In the genomic region with DNA sequence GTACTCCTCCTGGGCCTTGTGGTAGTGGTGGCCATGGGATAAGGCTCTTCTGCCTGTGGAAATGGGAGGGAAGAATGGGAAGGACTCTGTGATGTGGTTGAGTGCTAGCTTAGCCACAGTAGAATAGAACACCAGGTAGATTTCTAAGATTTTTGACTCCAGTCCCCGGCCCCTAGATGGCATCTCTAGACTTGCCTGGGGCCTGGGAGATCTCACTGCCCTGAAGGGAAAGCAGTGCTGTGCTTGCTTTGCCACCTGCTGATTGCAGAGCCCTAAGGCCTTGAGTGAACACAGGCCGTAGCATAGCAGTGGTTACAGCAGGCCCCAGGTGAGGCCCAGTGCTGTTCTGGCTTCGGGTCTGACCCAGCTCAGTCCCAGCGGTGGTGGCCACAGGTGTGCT, we compare ENCODE assay signal across 14 cellular contexts.
DNase-seq lines count a peak whose midpoint lies in the region; ATAC-seq and TF ChIP-seq lines count a peak whose summit lies in the region.
"Had no signal": no experiment of that assay in that cellular context is flagged by ENCODE, and none has a peak within 500 bp of the region (broad histone marks: within the 10 kb centered on the region; RNA-seq: fewer than 3 reads in every experiment).

No MANE protein-coding gene starts in this region.

- H4K5ac ChIP-seq in H9 (ENCODE audit: insufficient read length, low read depth, low read length), result no peak overlapping the region

- intact Hi-C loops in Caco-2 (cut with micrococcal nuclease; ENCODE audit: unreplicated experiment), result no loop called here

- H3K79me1 ChIP-seq in H9 (ENCODE audit: insufficient read depth, low read depth, low read length, poor library complexity, severe bottlenecking), result no peaks in the 10 kb centered on the region

- H3K4me3 ChIP-seq in Caco-2 (ENCODE audit: low read depth, low read length), result no peak overlapping the region
- no peak overlapping the region for H3K4me3 ChIP-seq in endodermal cell (ENCODE audit: low read length)
- H3K4me3 ChIP-seq in neural progenitor cell, result no peak overlapping the region

- no peak overlapping the region for H3K4ac ChIP-seq in H9 (ENCODE audit: low read depth, low read length)

- H3K9ac ChIP-seq in H9 (ENCODE audit: extremely low read depth, insufficient read length, low read length) (no peak overlapping the region), endodermal cell (ENCODE audit: extremely low read depth, low read length, poor library complexity, severe bottlenecking) (no peak overlapping the region), neural progenitor cell (no peak overlapping the region)

- H2AK5ac ChIP-seq in H9 (ENCODE audit: insufficient read length, low read length), result no peak overlapping the region

- H3K23me2 ChIP-seq in H9 (ENCODE audit: insufficient read length, low read depth, low read length, poor library complexity, severe bottlenecking), result peaks cover 4% of the 10 kb centered on the region

- no peaks in the 10 kb centered on the region for H3K27me3 ChIP-seq in Caco-2 (replicated peaks; ENCODE audit: control insufficient read depth, insufficient read depth, low read length)
- H3K27me3 ChIP-seq in H9 (ENCODE audit: insufficient read depth, low read length), result no peaks in the 10 kb centered on the region
- no peaks in the 10 kb centered on the region for H3K27me3 ChIP-seq in endodermal cell (ENCODE audit: control insufficient read depth, insufficient read depth, low read length, poor library complexity, severe bottlenecking)
- no peaks in the 10 kb centered on the region for H3K27me3 ChIP-seq in neural progenitor cell

- H3K9me3 ChIP-seq in Caco-2 (peaks cover 15% of the 10 kb centered on the region; the same call in 1 of the 2 replicates), H9 (ENCODE audit: control insufficient read depth, low read depth, low read length) (no peaks in the 10 kb centered on the region), endodermal cell (ENCODE audit: control insufficient read depth, low read length) (peaks cover 9% of the 10 kb centered on the region), neural progenitor cell (ENCODE audit: low read depth) (no peaks in the 10 kb centered on the region)

- no peaks in the 10 kb centered on the region for H3F3A ChIP-seq in neural progenitor cell (ENCODE audit: low read depth)

- peaks cover 4% of the 10 kb centered on the region for H3K27me3 Mint-ChIP-seq in Caco-2 (ENCODE audit: insufficient read depth, unreplicated experiment)
- H3K27me3 Mint-ChIP-seq in H9 (ENCODE audit: low read depth), result no peaks in the 10 kb centered on the region; the same call in 1 of the 2 replicates
- H3K27me3 Mint-ChIP-seq in endodermal cell (ENCODE audit: insufficient read depth), result peaks cover 2% of the 10 kb centered on the region
- H3K27me3 Mint-ChIP-seq in neural progenitor cell (ENCODE audit: insufficient read depth, low read depth), result peaks cover 6% of the 10 kb centered on the region

- no peaks in the 10 kb centered on the region for H3K4me1 Mint-ChIP-seq in Caco-2 (ENCODE audit: low read depth, unreplicated experiment)
- peaks cover 2 to 7% of the 10 kb centered on the region in 2 experiments; a peak in 2 of 4 replicates for H3K4me1 Mint-ChIP-seq in H9
- no peaks in the 10 kb centered on the region for H3K4me1 Mint-ChIP-seq in endodermal cell
- no peaks in the 10 kb centered on the region for H3K4me1 Mint-ChIP-seq in neural progenitor cell
- H3K4me1 Mint-ChIP-seq: B cell had no signal

- no peak overlapping the region for H3K27ac Mint-ChIP-seq in Caco-2 (ENCODE audit: unreplicated experiment)
- H3K27ac Mint-ChIP-seq in H9, result no peak overlapping the region
- H3K27ac Mint-ChIP-seq in endodermal cell, result no peak overlapping the region
- H3K27ac Mint-ChIP-seq in neural progenitor cell, result no peak overlapping the region
- H3K27ac Mint-ChIP-seq: B cell; CD4-positive, alpha-beta T cell had no signal

- no CpG with 5 or more reads among the region's 4 CpGs for WGBS in H9 (ENCODE audit: extremely low coverage, insufficient read length, low lambda C conversion rate)
- 89 to 100% methylated on average over 1 to 4 of the region's 4 CpGs for WGBS in endodermal cell (ENCODE audit: insufficient coverage in 1 of 2, insufficient read length in 1 of 2), 2 experiments

- no peak overlapping the region for H3K56ac ChIP-seq in H9 (ENCODE audit: insufficient read length, low read depth, low read length)

- H3K27ac ChIP-seq in H9 (ENCODE audit: insufficient read length, low read depth, low read length) (no peak overlapping the region), endodermal cell (ENCODE audit: low read depth, low read length) (no peak overlapping the region), neural progenitor cell (no peak overlapping the region)

- H3K36me3 Mint-ChIP-seq in Caco-2 (ENCODE audit: insufficient read depth, unreplicated experiment), result no peaks in the 10 kb centered on the region
- H3K36me3 Mint-ChIP-seq in H9 (ENCODE audit: insufficient read depth in 1 of 3, low read depth in 3 of 3), result peaks cover 0 to 2% (median 0%) of the 10 kb centered on the region in 3 experiments; a peak in 1 of 7 replicates
- no peaks in the 10 kb centered on the region for H3K36me3 Mint-ChIP-seq in endodermal cell (ENCODE audit: low read depth)
- H3K36me3 Mint-ChIP-seq in neural progenitor cell, result peaks cover 2% of the 10 kb centered on the region

- no peak for ATAC-seq in HG03175 (IDR thresholded peaks at IDR 0.05; ENCODE audit: unreplicated experiment)

- no peak overlapping the region for H2BK20ac ChIP-seq in H9 (ENCODE audit: low read depth, low read length, poor library complexity, severe bottlenecking)

- H3K18ac ChIP-seq in H9 (ENCODE audit: insufficient read length, low read depth, low read length), result peak overlapping the region; percentile 50

- no peak overlapping the region for H3T11ph ChIP-seq in H9 (ENCODE audit: low read length)

- DNase-seq in Caco-2 (peak; percentile 20 to 52), H9 (peak; percentile 53), endodermal cell (peak; percentile 74), neural progenitor cell (ENCODE audit: low spot score) (peak; percentile 21), AG08396 (ENCODE audit: low spot score) (no peak)
- no peak for DNase-seq in activated T-cell treated with anti-CD3 and anti-CD28 coated beads, Interleukin-2, amount 50 U/mL, for 48 hours
- DNase-seq: ACHN; C1 segment of cervical spinal cord; CD4-positive, alpha-beta T cell; DND-41; GF-D8; H7 had no signal

- H3K36me3 ChIP-seq in Caco-2 (ENCODE audit: control insufficient read depth, insufficient read depth, low read length) (no peaks in the 10 kb centered on the region), endodermal cell (ENCODE audit: control insufficient read depth, insufficient read depth, low read length) (no peaks in the 10 kb centered on the region), neural progenitor cell (no peaks in the 10 kb centered on the region)

- CTCF ChIA-PET in Caco-2 (lab: Charles Lee), result no interaction called here

- no peak overlapping the region for H2BK120ac ChIP-seq in H9 (ENCODE audit: low read depth, low read length, poor library complexity, severe bottlenecking)

- BruUV-seq in Caco-2 (replicated peaks; lab: Mats Ljungman, UMichigan), result no TSS peak

- no peaks in the 10 kb centered on the region for H3K4me1 ChIP-seq in Caco-2
- no peaks in the 10 kb centered on the region; the same call in 1 of the 2 replicates for H3K4me1 ChIP-seq in H9 (ENCODE audit: insufficient read depth, low read length)
- H3K4me1 ChIP-seq in endodermal cell (ENCODE audit: control insufficient read depth, insufficient read depth, low read length), result no peaks in the 10 kb centered on the region
- no peaks in the 10 kb centered on the region for H3K4me1 ChIP-seq in neural progenitor cell

- no peak overlapping the region for H2BK5ac ChIP-seq in H9 (ENCODE audit: insufficient read length, low read length)

- no peak overlapping the region for H3K4me2 ChIP-seq in H9 (ENCODE audit: insufficient read depth, insufficient read length, low read length)
- no peak overlapping the region for H3K4me2 ChIP-seq in neural progenitor cell

- H3K9me3 Mint-ChIP-seq in Caco-2 (ENCODE audit: unreplicated experiment), result peaks cover 33% of the 10 kb centered on the region
- peaks cover 3 to 8% of the 10 kb centered on the region in 2 experiments; a peak in 4 of 5 replicates for H3K9me3 Mint-ChIP-seq in H9
- H3K9me3 Mint-ChIP-seq in endodermal cell, result peaks cover 8% of the 10 kb centered on the region
- peaks cover 41% of the 10 kb centered on the region for H3K9me3 Mint-ChIP-seq in neural progenitor cell

- H2AFZ ChIP-seq in H9 (ENCODE audit: low read length), result no peak overlapping the region
- H2AFZ ChIP-seq in neural progenitor cell (replicated peaks), result no peak overlapping the region

- H4K20me1 ChIP-seq in H9 (ENCODE audit: control insufficient read depth, insufficient read depth, insufficient read length) (no peaks in the 10 kb centered on the region), neural progenitor cell (ENCODE audit: low read depth) (no peaks in the 10 kb centered on the region)

- H2BK12ac ChIP-seq in H9 (ENCODE audit: insufficient read length, low read depth, low read length), result no peak overlapping the region

- H3K79me2 ChIP-seq in H9 (ENCODE audit: insufficient read depth, low read length) (no peaks in the 10 kb centered on the region), neural progenitor cell (ENCODE audit: low read depth) (no peaks in the 10 kb centered on the region)

- H3K4me3 Mint-ChIP-seq in Caco-2 (ENCODE audit: unreplicated experiment), result no peak overlapping the region
- no peak overlapping the region for H3K4me3 Mint-ChIP-seq in H9
- no peak overlapping the region for H3K4me3 Mint-ChIP-seq in endodermal cell
- no peak overlapping the region for H3K4me3 Mint-ChIP-seq in neural progenitor cell
- H3K4me3 Mint-ChIP-seq: B cell; CD4-positive, alpha-beta T cell had no signal

- H4K8ac ChIP-seq in H9 (replicated peaks; ENCODE audit: insufficient read length, low read depth, low read length), result peak overlapping the region; percentile 67

- H3K14ac ChIP-seq in H9 (ENCODE audit: insufficient read depth, low read length), result 0 out of 2 replicates have a peak overlapping the region, but pooled peaks have one; percentile 36

- POLR2A ChIA-PET in Caco-2 (lab: Charles Lee), result no interaction called here

- H2BK15ac ChIP-seq in H9 (ENCODE audit: low read depth, low read length), result 0 out of 2 replicates have a peak overlapping the region, but pooled peaks have one; percentile 48

- no peak overlapping the region for H3K23ac ChIP-seq in H9 (ENCODE audit: insufficient read length, low read depth, low read length)

- H4K91ac ChIP-seq in H9 (ENCODE audit: insufficient read length, low read depth, low read length), result no peak overlapping the region

- no peak for TF ChIP-seq CTCF in Caco-2 (IDR thresholded peaks at IDR 0.05; ENCODE audit: insufficient read depth in 1 of 2, low read depth in 1 of 2, low read length in 1 of 2, severe bottlenecking in 1 of 2, unreplicated experiment in 1 of 2)
- TF ChIP-seq CTCF in H9 (conservative IDR thresholded peaks at IDR 0.05), result peak; percentile 48; the same call in 2 of the 3 replicates
- peak; percentile 66 for TF ChIP-seq CTCF in endodermal cell (conservative IDR thresholded peaks at IDR 0.05)
- TF ChIP-seq CTCF in neural progenitor cell (IDR thresholded peaks at IDR 0.05), result peak; percentile 4

Comparison
In these comparisons a context has a peak if more than half of its experiments do, and no peak if none do; other contexts are left out.
1. DNase-seq: peak in Caco-2 (2 of 2), H9 (single experiment), endodermal cell (single experiment) and neural progenitor cell (single experiment); none in activated T-cell treated with anti-CD3 and anti-CD28 coated beads, Interleukin-2, amount 50 U/mL, for 48 hours (0 of 2) and AG08396 (single experiment).
2. CTCF ChIP-seq: peak in H9 (single experiment), endodermal cell (single experiment) and neural progenitor cell (single experiment); none in Caco-2 (0 of 2).